27 cellular contexts compared by ENCODE assay signal in the genomic region with DNA sequence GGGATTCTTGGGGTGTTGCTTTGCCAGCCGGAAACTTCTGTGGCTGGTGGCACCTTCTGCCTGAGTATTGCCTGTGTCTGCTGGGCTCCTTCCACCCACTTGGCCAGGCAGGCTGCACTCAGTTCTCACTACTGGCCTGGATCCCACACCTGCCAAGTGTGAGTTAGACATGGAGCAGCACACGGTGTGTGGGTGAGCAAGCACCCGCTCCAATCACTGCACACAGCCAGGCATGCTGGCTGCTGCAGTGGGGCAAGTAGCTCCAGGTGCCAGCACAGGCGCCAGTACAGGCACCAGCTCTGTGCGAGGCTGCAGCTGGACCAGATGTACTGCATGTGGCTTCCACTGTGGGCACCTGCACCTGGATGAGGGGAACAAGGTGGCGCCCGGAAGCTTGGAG.
"Had no signal": no experiment of that assay in that cellular context is flagged by ENCODE, and none has a peak within 500 bp of the region (broad histone marks: within the 10 kb centered on the region; RNA-seq: fewer than 3 reads in every experiment).

No MANE protein-coding gene starts in this region.

- H3K27ac ChIP-seq: ascending aorta, cardiac muscle cell, coronary artery, esophagus muscularis mucosa, foreskin keratinocyte, stomach, suprapubic skin, tibial artery, VCaP had no signal

- ATAC-seq: foreskin keratinocyte; mucosa of descending colon; natural killer cell treated with Interleukin-12 subunit alpha and Interleukin-12 subunit beta and Interleukin-15 and Interleukin-18, amount 100 ng/mL, for 72 hours; stimulated activated naive B cell treated with anti-CD40 and anti-IgM and Interleukin-4, amounts not matched to agents 10 μg/mL and 1 μg/mL and 100 μg/mL, for 72 hours had no signal

- H3K27me3 Mint-ChIP-seq: activated naive CD4-positive, alpha-beta T cell treated with anti-CD3 and anti-CD28 coated beads, Interleukin-2, amount 10 ng/mL, durations not matched to agents 7 days and 5 days; activated naive CD8-positive, alpha-beta T cell treated with anti-CD3 and anti-CD28 coated beads, Interleukin-2, amount 10 ng/mL, durations not matched to agents 7 days and 5 days; brain; natural killer cell treated with Interleukin-12 subunit alpha and Interleukin-12 subunit beta and Interleukin-15 and Interleukin-18, amount 100 ng/mL, for 72 hours; progenitor cell of endocrine pancreas; stimulated activated naive B cell treated with anti-CD40 and anti-IgM and Interleukin-4, amounts not matched to agents 10 μg/mL and 1 μg/mL and 100 μg/mL, for 72 hours had no signal

- H3K4me3 Mint-ChIP-seq: activated naive CD4-positive, alpha-beta T cell treated with anti-CD3 and anti-CD28 coated beads, Interleukin-2, amount 10 ng/mL, durations not matched to agents 7 days and 5 days; activated naive CD8-positive, alpha-beta T cell treated with anti-CD3 and anti-CD28 coated beads, Interleukin-2, amount 10 ng/mL, durations not matched to agents 7 days and 5 days; brain; natural killer cell treated with Interleukin-12 subunit alpha and Interleukin-12 subunit beta and Interleukin-15 and Interleukin-18, amount 100 ng/mL, for 72 hours; stimulated activated naive B cell treated with anti-CD40 and anti-IgM and Interleukin-4, amounts not matched to agents 10 μg/mL and 1 μg/mL and 100 μg/mL, for 72 hours had no signal

- H3K4me1 ChIP-seq: ascending aorta, foreskin keratinocyte, suprapubic skin, tibial artery had no signal

- H3K4me3 ChIP-seq: ascending aorta, cardiac muscle cell, coronary artery, esophagus muscularis mucosa, lung, mucosa of descending colon, stomach, suprapubic skin, tibial artery had no signal

- H3K9me3 Mint-ChIP-seq: activated naive CD4-positive, alpha-beta T cell treated with anti-CD3 and anti-CD28 coated beads, Interleukin-2, amount 10 ng/mL, durations not matched to agents 7 days and 5 days; activated naive CD8-positive, alpha-beta T cell treated with anti-CD3 and anti-CD28 coated beads, Interleukin-2, amount 10 ng/mL, durations not matched to agents 7 days and 5 days; brain; natural killer cell treated with Interleukin-12 subunit alpha and Interleukin-12 subunit beta and Interleukin-15 and Interleukin-18, amount 100 ng/mL, for 72 hours; stimulated activated naive B cell treated with anti-CD40 and anti-IgM and Interleukin-4, amounts not matched to agents 10 μg/mL and 1 μg/mL and 100 μg/mL, for 72 hours had no signal

- H3K27me3 ChIP-seq: ascending aorta, cardiac muscle cell, esophagus muscularis mucosa, foreskin keratinocyte, stomach, suprapubic skin, tibial artery had no signal

- H3K9me3 ChIP-seq: ascending aorta, esophagus muscularis mucosa, mucosa of descending colon, stomach, suprapubic skin, tibial artery had no signal

- H3K27ac Mint-ChIP-seq: activated naive CD4-positive, alpha-beta T cell treated with anti-CD3 and anti-CD28 coated beads, Interleukin-2, amount 10 ng/mL, durations not matched to agents 7 days and 5 days; activated naive CD8-positive, alpha-beta T cell treated with anti-CD3 and anti-CD28 coated beads, Interleukin-2, amount 10 ng/mL, durations not matched to agents 7 days and 5 days; brain; natural killer cell treated with Interleukin-12 subunit alpha and Interleukin-12 subunit beta and Interleukin-15 and Interleukin-18, amount 100 ng/mL, for 72 hours; progenitor cell of endocrine pancreas had no signal

- H3K4me1 Mint-ChIP-seq: activated naive CD4-positive, alpha-beta T cell treated with anti-CD3 and anti-CD28 coated beads, Interleukin-2, amount 10 ng/mL, durations not matched to agents 7 days and 5 days; activated naive CD8-positive, alpha-beta T cell treated with anti-CD3 and anti-CD28 coated beads, Interleukin-2, amount 10 ng/mL, durations not matched to agents 7 days and 5 days had no signal

- DNase-seq: activated CD4-positive, alpha-beta T cell treated with anti-CD3 and anti-CD28 coated beads for 4 hours; activated CD4-positive, alpha-beta T cell treated with anti-CD3 and anti-CD28 coated beads, Interleukin-2, amount 50 U/mL, for 4 hours; activated effector memory CD4-positive, alpha-beta T cell treated with anti-CD3 and anti-CD28 coated beads, Interleukin-2, amount 50 U/mL, for 16 hours; activated naive CD4-positive, alpha-beta T cell treated with anti-CD3 and anti-CD28 coated beads, Interleukin-2, amount 10 ng/mL, durations not matched to agents 7 days and 5 days; activated naive CD8-positive, alpha-beta T cell treated with anti-CD3 and anti-CD28 coated beads, Interleukin-2, amount 10 ng/mL, durations not matched to agents 7 days and 5 days; activated T-cell treated with anti-CD3 and anti-CD28 coated beads for 4 hours; foreskin keratinocyte; mesendoderm; mucosa of descending colon; retina; stimulated activated CD4-positive, alpha-beta T cell treated with anti-CD3 and anti-CD28 coated beads, Interleukin-15, amount 100 ng/mL, for 24 hours; stimulated activated CD4-positive, alpha-beta T cell treated with anti-CD3 and anti-CD28 coated beads, Interleukin-2, amount 100 ng/mL, for 24 hours; stimulated activated naive B cell treated with anti-CD40 and anti-IgM and Interleukin-4, amounts not matched to agents 10 μg/mL and 1 μg/mL and 100 μg/mL, for 72 hours; stomach; T-helper 1 cell; tibial artery had no signal

- FAIRE-seq: islet of Langerhans had no signal
